In the genomic region with DNA sequence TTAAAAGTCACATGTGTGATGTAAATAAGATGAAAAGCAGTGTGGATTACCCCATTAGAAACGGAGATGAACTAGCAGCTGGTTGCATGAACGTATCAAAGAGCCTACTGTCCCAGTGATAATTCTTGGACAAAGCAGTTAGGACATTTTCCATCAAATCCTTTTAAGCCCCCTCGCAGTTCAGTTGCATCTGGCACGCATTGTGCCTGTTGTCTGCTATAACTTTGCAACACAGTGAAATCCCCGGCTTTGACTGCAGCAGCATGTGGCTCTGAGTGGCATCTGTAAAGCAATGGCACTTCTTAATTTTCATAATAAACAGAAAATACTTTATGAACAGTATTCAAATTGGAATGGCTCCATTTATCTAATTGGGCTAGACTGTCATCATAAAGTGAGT, we compare ENCODE assay signal across 11 cellular contexts.
"Had no signal": no experiment of that assay in that cellular context is flagged by ENCODE, and none has a peak within 500 bp of the region (broad histone marks: within the 10 kb centered on the region; RNA-seq: fewer than 3 reads in every experiment).

No MANE protein-coding gene starts in this region.

- H3K27me3 ChIP-seq: breast epithelium, ovary, tibial artery, vagina had no signal

- ATAC-seq: lower lobe of right lung had no signal

- H3K36me3 ChIP-seq: breast epithelium, lower lobe of right lung, ovary, tibial artery, vagina had no signal

- H3K27ac ChIP-seq: breast epithelium, lower lobe of right lung, ovary, tibial artery, vagina had no signal

- DNase-seq: activated CD4-positive, alpha-beta T cell treated with anti-CD3 and anti-CD28 coated beads, Interleukin-2, amount 50 U/mL, for 1 hour; activated CD8-positive, alpha-beta memory T cell treated with anti-CD3 and anti-CD28 coated beads for 24 hours; activated naive CD4-positive, alpha-beta T cell treated with Interleukin-2 at 50 U/mL for 16 hours; aorta; lower lobe of right lung; ovary; stimulated activated CD4-positive, alpha-beta T cell treated with anti-CD3 and anti-CD28 coated beads, Interleukin-12 subunit alpha, Interleukin-12 subunit beta, amount 100 ng/mL, for 4 hours; stimulated activated CD4-positive, alpha-beta T cell treated with anti-CD3 and anti-CD28 coated beads, Interleukin-2, amount 100 ng/mL, for 24 hours; tibial artery had no signal

- H3K4me3 ChIP-seq: breast epithelium, lower lobe of right lung, ovary, tibial artery, vagina had no signal

- H3K4me1 ChIP-seq: breast epithelium, lower lobe of right lung, vagina had no signal

- H3K9me3 ChIP-seq: breast epithelium, lower lobe of right lung, ovary, tibial artery, vagina had no signal
